In the genomic region with DNA sequence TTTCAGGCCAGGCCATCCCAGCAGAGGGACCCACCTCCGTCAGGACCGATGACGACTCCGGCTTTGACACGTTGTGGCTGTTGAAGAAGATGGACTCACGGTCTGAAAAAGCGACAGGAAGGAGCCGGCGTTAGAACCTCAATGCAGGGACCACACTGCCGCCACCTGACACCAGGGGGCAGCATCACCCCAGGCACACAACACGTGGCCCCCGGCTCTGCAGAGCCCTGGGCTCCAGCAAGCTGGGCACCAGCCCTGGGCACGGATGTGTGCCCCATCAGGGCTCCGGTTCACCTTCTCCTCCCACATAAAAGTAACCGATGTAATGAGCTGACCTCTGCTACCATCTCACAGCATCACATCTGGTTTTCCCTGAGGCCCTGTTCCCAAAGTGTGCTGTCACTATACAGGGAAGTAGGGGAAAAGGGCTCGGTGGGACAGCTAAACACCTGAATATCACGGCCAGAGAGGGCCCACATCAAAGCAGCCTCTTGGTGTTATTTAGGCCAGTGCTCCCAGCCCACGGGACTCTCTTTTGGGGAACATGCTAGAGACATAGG, we compare ENCODE assay signal across 8 cellular contexts. TPM values are rescaled to one million over a fixed set of nuclear protein-coding genes. Genes with fewer than 3 reads are reported as not detected.
A peak's percentile ranks its signal among the peaks of the same experiment; 100 is the strongest.
DNase-seq lines count a peak whose midpoint lies in the region; ATAC-seq and TF ChIP-seq lines count a peak whose summit lies in the region.

No MANE protein-coding gene starts in this region.

- TF ChIP-seq CTCF in Calu3 (IDR thresholded peaks at IDR 0.05; ENCODE audit: unreplicated experiment) (peak; percentile 89), SK-N-SH (IDR thresholded peaks at IDR 0.05) (peak; percentile 92), upper lobe of right lung (IDR thresholded peaks at IDR 0.05) (peak; percentile 97)

- 36% methylated on average over 8 of the region's 18 CpGs for WGBS in SK-N-SH (ENCODE audit: low lambda C conversion rate)

- H3K36me3 Mint-ChIP-seq in Calu3 (ENCODE audit: insufficient read depth, unreplicated experiment) = peaks cover 38% of the 10 kb centered on the region
- no peaks in the 10 kb centered on the region for H3K36me3 Mint-ChIP-seq in activated naive CD4-positive, alpha-beta T cell treated with anti-CD3 and anti-CD28 coated beads, Interleukin-2, amount 50 U/mL, for 72 hours

- H3K79me2 ChIP-seq in SK-N-SH (ENCODE audit: insufficient read depth) = no peaks in the 10 kb centered on the region

- BruUV-seq in Calu3 (replicated peaks; lab: Mats Ljungman, UMichigan) = no TSS peak

- H3K4me3 ChIP-seq in SK-N-SH (ENCODE audit: low read depth in 2 of 2, low read length in 1 of 2) (no peak overlapping the region; a peak in 1 of 4 replicates), upper lobe of right lung (no peak overlapping the region)

- H3K27ac ChIP-seq in SK-N-SH (ENCODE audit: low read depth in 2 of 2, low read length in 1 of 2) (peak overlapping the region in 1 of 2 experiments; percentile 54; a peak in 1 of 4 replicates), upper lobe of right lung (no peak overlapping the region)

- no peaks in the 10 kb centered on the region for H4K20me1 ChIP-seq in SK-N-SH (ENCODE audit: insufficient read depth)

- peaks cover 8% of the 10 kb centered on the region for H3K4me1 Mint-ChIP-seq in Calu3 (ENCODE audit: low read depth, unreplicated experiment)

- no peak for TF ChIP-seq EP300 in SK-N-SH (IDR thresholded peaks at IDR 0.05; ENCODE audit: borderline replicate concordance in 1 of 2, low read depth in 1 of 2, low read length in 1 of 2)

- no peaks in the 10 kb centered on the region for H3F3A ChIP-seq in SK-N-SH (replicated peaks; ENCODE audit: insufficient read depth)

- POLR2A ChIA-PET in SK-N-SH (lab: Yijun Ruan, JAX) = interaction anchor here (0.7 to 0.8 kb wide), 2 partner anchors 163 to 226 kb away, joined by 3 read pairs; no protein-coding TSS in a partner anchor

- TF ChIP-seq RAD21 in SK-N-SH (IDR thresholded peaks at IDR 0.05; ENCODE audit: low read length) = peak; percentile 95

- H3K9ac ChIP-seq in SK-N-SH = no peak overlapping the region

- no peak overlapping the region for H2AFZ ChIP-seq in SK-N-SH (ENCODE audit: low read depth)

- H3K4me1 ChIP-seq in SK-N-SH (ENCODE audit: control insufficient read depth in 1 of 2, insufficient read depth in 2 of 2, low read depth in 1 of 2, low read length in 1 of 2) = peaks cover 0 to 49% of the 10 kb centered on the region in 2 experiments; a peak in 1 of 4 replicates
- no peaks in the 10 kb centered on the region for H3K4me1 ChIP-seq in upper lobe of right lung

- H3K27me3 ChIP-seq in SK-N-SH (ENCODE audit: insufficient read depth) = no peaks in the 10 kb centered on the region
- no peaks in the 10 kb centered on the region for H3K27me3 ChIP-seq in upper lobe of right lung

- H3K9me2 ChIP-seq in SK-N-SH = no peaks in the 10 kb centered on the region

- peaks cover 0 to 15% of the 10 kb centered on the region in 2 experiments for H3K36me3 ChIP-seq in SK-N-SH (replicated peaks in 1 of 2; ENCODE audit: control insufficient read depth in 1 of 2, insufficient read depth in 2 of 2, low read length in 1 of 2)
- H3K36me3 ChIP-seq in upper lobe of right lung = peaks cover 50% of the 10 kb centered on the region

- H3K4me3 Mint-ChIP-seq in Calu3 (ENCODE audit: low read depth, unreplicated experiment) = no peak overlapping the region

- H3K9me3 ChIP-seq in SK-N-SH (no peaks in the 10 kb centered on the region), upper lobe of right lung (no peaks in the 10 kb centered on the region)

- CTCF ChIA-PET in Calu3 (lab: Charles Lee) (interaction anchor here (0.8 to 1.4 kb wide), 5 partner anchors 71 to 255 kb away, joined by 3 to 10 read pairs (median 6); a partner anchor contains a TSS), SK-N-SH (lab: Yijun Ruan, JAX) (interaction anchor here (0.6 to 6.5 kb wide), 74 partner anchors 8 to 267 kb away, joined by 3 to 100 read pairs (median 4); a partner anchor contains a TSS)

- H3K27me3 Mint-ChIP-seq in Calu3 (ENCODE audit: unreplicated experiment) = no peaks in the 10 kb centered on the region

- no peak overlapping the region for H3K4me2 ChIP-seq in SK-N-SH

- peak; percentile 87 for DNase-seq in Calu3
- DNase-seq in Kasumi-1 (lab: John Stamatoyannopoulos, UW) = peak; percentile 66 to 67
- DNase-seq in SK-N-SH = peak; percentile 93
- DNase-seq in activated naive CD4-positive, alpha-beta T cell treated with anti-CD3 and anti-CD28 coated beads, Interleukin-2, amount 50 U/mL, for 72 hours (ENCODE audit: low spot score in 2 of 2) = peak; percentile 79 to 90
- DNase-seq in Right ventricle myocardium inferior (ENCODE audit: missing footprints) = peak; percentile 90
- peak; percentile 94 for DNase-seq in posterior vena cava (ENCODE audit: low spot score)
- peak; percentile 89 for DNase-seq in upper lobe of right lung

- intact Hi-C loops in Calu3 (cut with micrococcal nuclease; ENCODE audit: unreplicated experiment) (loop anchor here (1.0 kb wide), 1 partner anchor 187 kb away; no protein-coding TSS in a partner anchor), Right ventricle myocardium inferior (cut with DNase I) (loop anchor here (1.0 to 5.0 kb wide), 3 partner anchors 70 to 187 kb away; a partner anchor contains a TSS), posterior vena cava (cut with DNase I) (loop anchor here (1.0 to 2.0 kb wide), 2 partner anchors 187 kb away; no protein-coding TSS in a partner anchor), upper lobe of right lung (cut with DNase I) (loop anchor here (10.0 kb wide), 1 partner anchor 183 kb away; no protein-coding TSS in a partner anchor)

- ATAC-seq in GM21619 (IDR thresholded peaks at IDR 0.05; ENCODE audit: unreplicated experiment) (peak; percentile 89), Right ventricle myocardium inferior (peak; percentile 69), upper lobe of right lung (peak; percentile 94)
- peak; percentile 93 to 96 for ATAC-seq in activated naive CD4-positive, alpha-beta T cell treated with anti-CD3 and anti-CD28 coated beads, Interleukin-2, amount 50 U/mL, for 72 hours

- no peak overlapping the region for H3K27ac Mint-ChIP-seq in Calu3 (ENCODE audit: unreplicated experiment)
- H3K27ac Mint-ChIP-seq in activated naive CD4-positive, alpha-beta T cell treated with anti-CD3 and anti-CD28 coated beads, Interleukin-2, amount 50 U/mL, for 72 hours = no peak overlapping the region

- H3K9me3 Mint-ChIP-seq in Calu3 (ENCODE audit: low read depth, unreplicated experiment) = no peaks in the 10 kb centered on the region
- no peaks in the 10 kb centered on the region for H3K9me3 Mint-ChIP-seq in activated naive CD4-positive, alpha-beta T cell treated with anti-CD3 and anti-CD28 coated beads, Interleukin-2, amount 50 U/mL, for 72 hours

TF ChIP-seq in SK-N-SH, 30 proteins besides CTCF, POLR2A, EP300 and RAD21:
- TF ChIP-seq GATA2 (CRISPR knock-in tag; IDR thresholded peaks at IDR 0.05) (no peak), NFIC (IDR thresholded peaks at IDR 0.05; ENCODE audit: borderline replicate concordance) (no peak), SMC3 (IDR thresholded peaks at IDR 0.05; ENCODE audit: low read depth, low read length) (peak; percentile 98), CHD2 (IDR thresholded peaks at IDR 0.05; ENCODE audit: low read length, partially characterized antibody) (peak; percentile 25), EZH2phosphoT487 (IDR thresholded peaks at IDR 0.05; ENCODE audit: borderline replicate concordance, low read depth) (no peak), FOSL2 (IDR thresholded peaks at IDR 0.05; ENCODE audit: borderline replicate concordance, low read depth) (no peak), RFX5 (IDR thresholded peaks at IDR 0.05; ENCODE audit: low read length) (no peak), MXI1 (IDR thresholded peaks at IDR 0.05; ENCODE audit: low read depth, low read length) (peak; percentile 30; the same call in 1 of the 2 replicates)
- TF ChIP-seq, protein P1, sequence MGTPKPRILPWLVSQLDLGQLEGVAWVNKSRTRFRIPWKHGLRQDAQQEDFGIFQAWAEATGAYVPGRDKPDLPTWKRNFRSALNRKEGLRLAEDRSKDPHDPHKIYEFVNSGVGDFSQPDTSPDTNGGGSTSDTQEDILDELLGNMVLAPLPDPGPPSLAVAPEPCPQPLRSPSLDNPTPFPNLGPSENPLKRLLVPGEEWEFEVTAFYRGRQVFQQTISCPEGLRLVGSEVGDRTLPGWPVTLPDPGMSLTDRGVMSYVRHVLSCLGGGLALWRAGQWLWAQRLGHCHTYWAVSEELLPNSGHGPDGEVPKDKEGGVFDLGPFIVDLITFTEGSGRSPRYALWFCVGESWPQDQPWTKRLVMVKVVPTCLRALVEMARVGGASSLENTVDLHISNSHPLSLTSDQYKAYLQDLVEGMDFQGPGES (IDR thresholded peaks at IDR 0.05; ENCODE audit: low read depth, low read length) = no peak
- TF ChIP-seq, protein P2, sequence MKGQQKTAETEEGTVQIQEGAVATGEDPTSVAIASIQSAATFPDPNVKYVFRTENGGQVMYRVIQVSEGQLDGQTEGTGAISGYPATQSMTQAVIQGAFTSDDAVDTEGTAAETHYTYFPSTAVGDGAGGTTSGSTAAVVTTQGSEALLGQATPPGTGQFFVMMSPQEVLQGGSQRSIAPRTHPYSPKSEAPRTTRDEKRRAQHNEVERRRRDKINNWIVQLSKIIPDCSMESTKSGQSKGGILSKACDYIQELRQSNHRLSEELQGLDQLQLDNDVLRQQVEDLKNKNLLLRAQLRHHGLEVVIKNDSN (IDR thresholded peaks at IDR 0.05; ENCODE audit: borderline replicate concordance, low read depth) = peak; percentile 43; the same call in 1 of the 2 replicates
- TF ChIP-seq, protein P3, sequence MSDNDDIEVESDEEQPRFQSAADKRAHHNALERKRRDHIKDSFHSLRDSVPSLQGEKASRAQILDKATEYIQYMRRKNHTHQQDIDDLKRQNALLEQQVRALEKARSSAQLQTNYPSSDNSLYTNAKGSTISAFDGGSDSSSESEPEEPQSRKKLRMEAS (IDR thresholded peaks at IDR 0.05; ENCODE audit: low read depth) = peak; percentile 82

RNA-seq across cellular contexts. Expression of a gene that starts 29.0 kb away (rescaled TPM):
- total RNA-seq in Calu3 (2022) = 0.17 and 0.24 TPM in 2 replicates
- polyA plus RNA-seq in SK-N-SH (2012; rRNA removed) = 5.6 and 11.7 TPM in 2 replicates
- 9.8 and 22.7 TPM in 2 replicates for polyA plus RNA-seq in SK-N-SH (2012; cell fraction: cytosol; rRNA removed)
- 6.0 and 15.7 TPM in 2 replicates for polyA plus RNA-seq in SK-N-SH (2012; cell fraction: nucleus; rRNA removed)
- total RNA-seq in activated naive CD4-positive, alpha-beta T cell treated with anti-CD3 and anti-CD28 coated beads, Interleukin-2, amount 50 U/mL, for 72 hours = not detected
- not detected for total RNA-seq in Right ventricle myocardium inferior
- total RNA-seq in posterior vena cava = under 1 TPM in 1 of 2 donors, not detected in 1; 0.29 TPM
- not detected for total RNA-seq in upper lobe of right lung
